14 cellular contexts compared by ENCODE assay signal in the genomic region with DNA sequence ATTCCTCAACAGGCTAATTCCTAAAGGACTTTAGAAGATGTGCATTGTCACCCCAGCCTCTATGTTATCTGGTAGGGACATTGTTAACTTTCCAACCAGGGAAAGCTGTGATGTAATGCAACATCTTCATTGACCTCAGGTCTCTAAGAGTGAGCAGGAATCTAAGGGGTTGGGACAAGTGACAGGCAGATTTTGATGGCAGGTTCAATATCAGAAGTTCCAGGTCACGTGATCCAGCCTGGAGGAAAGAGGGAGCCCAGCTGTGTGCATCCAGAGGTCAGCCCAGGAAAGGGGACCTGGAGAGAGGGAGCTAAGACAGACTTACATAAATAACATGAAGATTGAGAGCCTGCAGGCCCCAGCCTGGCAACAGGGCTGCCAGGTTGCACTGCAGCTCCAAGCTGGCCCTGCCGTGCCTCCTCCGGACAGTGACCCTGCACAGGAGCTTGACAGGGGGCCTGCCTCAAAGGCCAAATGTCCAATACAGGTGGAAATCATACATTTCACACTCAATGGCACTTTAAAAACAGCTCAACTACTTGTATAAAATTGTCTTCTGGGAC.
DNase-seq lines count a peak whose midpoint lies in the region; ATAC-seq, FAIRE-seq and TF ChIP-seq lines count a peak whose summit lies in the region.
"Had no signal": no experiment of that assay in that cellular context is flagged by ENCODE, and none has a peak within 500 bp of the region (broad histone marks: within the 10 kb centered on the region; RNA-seq: fewer than 3 reads in every experiment).

No MANE protein-coding gene starts in this region.

- CTCF ChIA-PET in A549 (lab: Yijun Ruan, JAX) = no interaction called here
- CTCF ChIA-PET in activated CD4-positive, alpha-beta memory T cell treated with anti-CD3 and anti-CD28 coated beads, Interleukin-2, amount 10 ng/mL, durations not matched to agents 7 days and 5 days (lab: Charles Lee) = no interaction called here

- no peak overlapping the region for H3K4me2 ChIP-seq in A549
- H3K4me2 ChIP-seq: BLaER1 had no signal

- TF ChIP-seq CTCF in A549 (IDR thresholded peaks at IDR 0.05) = no peak
- no peak for TF ChIP-seq CTCF in type B pancreatic cell (conservative IDR thresholded peaks at IDR 0.05)

- no peak for TF ChIP-seq POLR2A in A549 (IDR thresholded peaks at IDR 0.05; ENCODE audit: low read length)

- DNase-seq in A549 (ENCODE audit: low read depth in 1 of 2, low spot score in 1 of 2) = no peak
- DNase-seq in G401 (ENCODE audit: low spot score) = peak; percentile 29
- DNase-seq in cerebellar cortex (ENCODE audit: low spot score) = peak; percentile 9
- peak; percentile 32 for DNase-seq in left kidney (ENCODE audit: low read depth, low spot score)
- no peak for DNase-seq in type B pancreatic cell (ENCODE audit: extremely low spot score, unreplicated experiment)
- no peak for DNase-seq in activated CD4-positive, alpha-beta memory T cell treated with anti-CD3 and anti-CD28 coated beads, Interleukin-2, amount 10 ng/mL, durations not matched to agents 7 days and 5 days
- no peak for DNase-seq in NCI-H2107 treated with DMSO at 0.1 percent for 48 hours (lab: John Stamatoyannopoulos, UW; ENCODE audit: unreplicated experiment)
- DNase-seq: AML-193, DMS53, HCEC 1CT, HFFc6 had no signal

- no peak overlapping the region for H3K27ac ChIP-seq in A549
- H3K27ac ChIP-seq: BLaER1, HL-60 had no signal

- ATAC-seq in A549 = no peak

- H3K27me3 Mint-ChIP-seq in type B pancreatic cell = peaks cover 3% of the 10 kb centered on the region
- H3K27me3 Mint-ChIP-seq in activated CD4-positive, alpha-beta memory T cell treated with anti-CD3 and anti-CD28 coated beads, Interleukin-2, amount 10 ng/mL, durations not matched to agents 7 days and 5 days = peaks cover 3% of the 10 kb centered on the region

- H3K4me3 ChIP-seq in A549 = no peak overlapping the region
- H3K4me3 ChIP-seq: BLaER1 had no signal

- no peak for FAIRE-seq in A549 (lab: Jason Lieb, UNC)
- FAIRE-seq: GM18507 had no signal

- no peak for TF ChIP-seq RAD21 in A549 (conservative IDR thresholded peaks at IDR 0.05 in 1 of 2, IDR thresholded peaks at IDR 0.05 in 1 of 2)

- no peaks in the 10 kb centered on the region for H3K36me3 Mint-ChIP-seq in type B pancreatic cell
- no peaks in the 10 kb centered on the region for H3K36me3 Mint-ChIP-seq in activated CD4-positive, alpha-beta memory T cell treated with anti-CD3 and anti-CD28 coated beads, Interleukin-2, amount 10 ng/mL, durations not matched to agents 7 days and 5 days (ENCODE audit: low read depth)

- H3K9me3 ChIP-seq in A549 = no peaks in the 10 kb centered on the region
- H3K9me3 ChIP-seq: BLaER1 had no signal

- H3K9me3 Mint-ChIP-seq in type B pancreatic cell = no peaks in the 10 kb centered on the region
- no peaks in the 10 kb centered on the region for H3K9me3 Mint-ChIP-seq in activated CD4-positive, alpha-beta memory T cell treated with anti-CD3 and anti-CD28 coated beads, Interleukin-2, amount 10 ng/mL, durations not matched to agents 7 days and 5 days
- H3K9me3 Mint-ChIP-seq: HFFc6 had no signal

- POLR2A ChIA-PET in A549 (lab: Yijun Ruan, JAX) = no interaction called here
- POLR2A ChIA-PET in activated CD4-positive, alpha-beta memory T cell treated with anti-CD3 and anti-CD28 coated beads, Interleukin-2, amount 10 ng/mL, durations not matched to agents 7 days and 5 days (lab: Charles Lee) = no interaction called here

- in situ Hi-C loops in G401 (cut with HindIII; ENCODE audit: low sequenced_read_pairs) = no loop called here

- no peak for TF ChIP-seq EP300 in A549 (IDR thresholded peaks at IDR 0.05)

- 0 out of 3 replicates have a peak, but pooled peaks cover 3% of the 10 kb centered on the region for H3K4me1 ChIP-seq in A549
- H3K4me1 ChIP-seq: BLaER1 had no signal

- 48% methylated on average over 3 of the region's 3 CpGs for WGBS in A549 (ENCODE audit: missing lambda C conversion rate)

- no peak overlapping the region for H3K4me3 Mint-ChIP-seq in type B pancreatic cell
- no peak overlapping the region for H3K4me3 Mint-ChIP-seq in activated CD4-positive, alpha-beta memory T cell treated with anti-CD3 and anti-CD28 coated beads, Interleukin-2, amount 10 ng/mL, durations not matched to agents 7 days and 5 days
- H3K4me3 Mint-ChIP-seq: HFFc6 had no signal

- no peak overlapping the region for H3K27ac Mint-ChIP-seq in type B pancreatic cell
- no peak overlapping the region for H3K27ac Mint-ChIP-seq in activated CD4-positive, alpha-beta memory T cell treated with anti-CD3 and anti-CD28 coated beads, Interleukin-2, amount 10 ng/mL, durations not matched to agents 7 days and 5 days
- H3K27ac Mint-ChIP-seq: HFFc6 had no signal

- no peaks in the 10 kb centered on the region for H3K4me1 Mint-ChIP-seq in type B pancreatic cell (ENCODE audit: unreplicated experiment)
- no peaks in the 10 kb centered on the region for H3K4me1 Mint-ChIP-seq in activated CD4-positive, alpha-beta memory T cell treated with anti-CD3 and anti-CD28 coated beads, Interleukin-2, amount 10 ng/mL, durations not matched to agents 7 days and 5 days

TF ChIP-seq in A549, 52 proteins besides CTCF, POLR2A, EP300 and RAD21:
- TF ChIP-seq EHF (CRISPR knock-in tag; IDR thresholded peaks at IDR 0.05) (no peak), ZNF302 (CRISPR knock-in tag; IDR thresholded peaks at IDR 0.05) (no peak), PHF8 (IDR thresholded peaks at IDR 0.05; ENCODE audit: borderline replicate concordance, low read depth) (no peak), FOXS1 (CRISPR knock-in tag; IDR thresholded peaks at IDR 0.05) (no peak), FOSB (CRISPR knock-in tag; IDR thresholded peaks at IDR 0.05) (no peak)
- TF ChIP-seq, protein P1, sequence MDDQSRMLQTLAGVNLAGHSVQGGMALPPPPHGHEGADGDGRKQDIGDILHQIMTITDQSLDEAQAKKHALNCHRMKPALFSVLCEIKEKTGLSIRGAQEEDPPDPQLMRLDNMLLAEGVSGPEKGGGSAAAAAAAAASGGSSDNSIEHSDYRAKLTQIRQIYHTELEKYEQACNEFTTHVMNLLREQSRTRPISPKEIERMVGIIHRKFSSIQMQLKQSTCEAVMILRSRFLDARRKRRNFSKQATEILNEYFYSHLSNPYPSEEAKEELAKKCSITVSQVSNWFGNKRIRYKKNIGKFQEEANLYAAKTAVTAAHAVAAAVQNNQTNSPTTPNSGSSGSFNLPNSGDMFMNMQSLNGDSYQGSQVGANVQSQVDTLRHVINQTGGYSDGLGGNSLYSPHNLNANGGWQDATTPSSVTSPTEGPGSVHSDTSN (IDR thresholded peaks at IDR 0.05) = no peak
- TF ChIP-seq, protein P2, sequence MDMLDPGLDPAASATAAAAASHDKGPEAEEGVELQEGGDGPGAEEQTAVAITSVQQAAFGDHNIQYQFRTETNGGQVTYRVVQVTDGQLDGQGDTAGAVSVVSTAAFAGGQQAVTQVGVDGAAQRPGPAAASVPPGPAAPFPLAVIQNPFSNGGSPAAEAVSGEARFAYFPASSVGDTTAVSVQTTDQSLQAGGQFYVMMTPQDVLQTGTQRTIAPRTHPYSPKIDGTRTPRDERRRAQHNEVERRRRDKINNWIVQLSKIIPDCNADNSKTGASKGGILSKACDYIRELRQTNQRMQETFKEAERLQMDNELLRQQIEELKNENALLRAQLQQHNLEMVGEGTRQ (IDR thresholded peaks at IDR 0.05) = 0 out of 2 replicates have a peak, but pooled peaks have one; percentile 12

Comparison
In these comparisons a context has a peak if more than half of its experiments do, and no peak if none do; other contexts are left out.
1. DNase-seq: peak in G401 (single experiment), cerebellar cortex (single experiment) and left kidney (single experiment); none in A549 (0 of 2), type B pancreatic cell (single experiment), activated CD4-positive, alpha-beta memory T cell treated with anti-CD3 and anti-CD28 coated beads, Interleukin-2, amount 10 ng/mL, durations not matched to agents 7 days and 5 days (single experiment) and NCI-H2107 treated with DMSO at 0.1 percent for 48 hours (single experiment).